In the genomic region with DNA sequence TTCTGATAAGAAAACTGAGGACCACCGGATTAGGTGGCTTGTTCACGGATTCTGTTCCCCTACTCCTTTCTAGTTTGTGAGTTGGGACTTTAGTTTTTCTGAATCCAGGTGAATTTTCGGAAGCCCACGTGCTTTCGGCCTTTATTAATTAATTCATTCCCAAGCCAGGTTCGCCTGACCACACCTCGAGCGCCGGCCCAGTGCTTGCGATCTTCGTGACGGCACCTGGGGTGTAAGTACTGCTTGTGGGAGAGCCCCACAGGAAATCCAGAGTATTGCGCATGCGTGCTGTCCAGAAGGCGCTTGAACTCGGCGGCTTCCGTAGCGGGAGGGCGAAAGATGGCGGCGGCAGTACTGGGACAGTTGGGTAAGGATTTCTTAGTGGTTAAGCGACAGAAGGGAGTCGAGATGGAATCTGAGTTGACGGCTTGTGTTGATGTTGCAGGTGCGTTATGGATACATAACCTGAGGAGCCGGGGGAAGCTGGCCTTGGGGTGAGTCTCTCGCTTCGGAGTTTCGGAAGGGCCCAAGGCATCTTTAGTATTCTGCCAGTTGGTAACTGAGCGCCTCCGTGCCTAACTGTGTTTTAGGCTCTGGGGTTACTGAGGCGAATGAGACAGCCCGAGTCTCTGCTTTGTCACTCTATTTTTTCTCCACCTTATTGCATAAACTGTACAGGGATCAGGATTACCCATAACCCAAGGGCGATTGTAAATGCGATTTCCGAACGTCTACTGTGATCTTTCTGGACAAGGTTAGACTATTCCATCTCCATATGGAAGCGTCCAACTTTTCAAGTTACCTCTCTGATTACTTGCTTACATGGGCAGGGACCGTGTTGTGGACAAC, we compare ENCODE assay signal across 8 cellular contexts. TPM values are rescaled to one million over a fixed set of nuclear protein-coding genes. Genes with fewer than 3 reads are reported as not detected.
DNase-seq lines count a peak whose midpoint lies in the region; ATAC-seq and TF ChIP-seq lines count a peak whose summit lies in the region.

TSS of gene MRPL22 (plus strand) at position 302 of the 849 bp plus-strand sequence. CDS start at position 340, 38 bp downstream.

- ATAC-seq in GM18499 (IDR thresholded peaks at IDR 0.05; ENCODE audit: insufficient read depth, unreplicated experiment): peak; percentile 31
- ATAC-seq in HG02943 (IDR thresholded peaks at IDR 0.05; ENCODE audit: low read depth, unreplicated experiment): peak; percentile 60
- ATAC-seq in right cardiac atrium: peak; percentile 73 to 74
- peak; percentile 78 to 87 (median 82) for ATAC-seq in psoas muscle

- peaks cover 0 to under 1% of the 10 kb centered on the region in 2 donors for H3K36me3 ChIP-seq in psoas muscle (ENCODE audit: insufficient read depth in 1 of 2, low read depth in 1 of 2)
- no peaks in the 10 kb centered on the region for H3K36me3 ChIP-seq in urinary bladder (ENCODE audit: insufficient read depth)

- intact Hi-C loops in T-helper 2 cell treated with Interferon-gamma antibody and Interleukin-4, amounts not matched to agents 100 ng/mL and 5 ng/mL, for 36 hours (cut with micrococcal nuclease): loop anchor here (1.0 to 10.0 kb wide), 4 partner anchors 83 to 746 kb away; partner anchors contain the start of genes CNOT8, GALNT10, LARP1 and SAP30L
- intact Hi-C loops in right cardiac atrium (cut with DNase I) (no loop called here), psoas muscle (cut with DNase I) (loop anchor here in 1 of 2 donors (10.0 kb wide), 2 partner anchors 64 to 466 kb away; partner anchors contain the start of gene HAND1)

- WGBS in right cardiac atrium: under 1% methylated on average over 40 of the region's 40 CpGs
- 1% methylated on average over 40 of the region's 40 CpGs for WGBS in psoas muscle, 3 donors
- 1% methylated on average over 40 of the region's 40 CpGs for WGBS in urinary bladder

- peak; percentile 68 to 80 for DNase-seq in NCI-H1930 (lab: John Stamatoyannopoulos, UW)
- DNase-seq in anterior cingulate cortex (lab: John Stamatoyannopoulos, UW): peak in 57 of 58 donors; percentile 55 to 94 (median 85)
- DNase-seq in right cardiac atrium: peak; percentile 92 to 96 (median 96)
- DNase-seq in psoas muscle: peak; percentile 92 to 96

- H3K27me3 ChIP-seq in right cardiac atrium (ENCODE audit: control insufficient read depth, insufficient read depth) (no peaks in the 10 kb centered on the region), psoas muscle (ENCODE audit: insufficient read depth in 3 of 3, low read length in 2 of 3) (no peaks in the 10 kb centered on the region)

- no peaks in the 10 kb centered on the region for H3K9me3 ChIP-seq in right cardiac atrium (ENCODE audit: control insufficient read depth, low read length)
- H3K9me3 ChIP-seq in psoas muscle: no peaks in the 10 kb centered on the region

- H3K4me3 ChIP-seq in right cardiac atrium (ENCODE audit: low read length) (peak within 1 kb of the TSS; percentile 95), psoas muscle (peak within 1 kb of the TSS; percentile 79), urinary bladder (ENCODE audit: low read depth, low read length) (peak within 1 kb of the TSS; percentile 79)

- TF ChIP-seq CTCF in psoas muscle (IDR thresholded peaks at IDR 0.05): peak; percentile 11

- H3K4me1 ChIP-seq in right cardiac atrium (ENCODE audit: control insufficient read depth, insufficient read depth, low read length) (peaks cover 7% of the 10 kb centered on the region), psoas muscle (peaks cover 34% of the 10 kb centered on the region), urinary bladder (ENCODE audit: insufficient read depth) (no peaks in the 10 kb centered on the region)

- H3K27ac ChIP-seq in right cardiac atrium (ENCODE audit: low read length) (peak within 1 kb of the TSS; percentile 86), psoas muscle (peak within 1 kb of the TSS; percentile 87), urinary bladder (ENCODE audit: low read depth) (no peak within 1 kb of the TSS)

RNA-seq across cellular contexts. Expression of gene MRPL22, which starts in this region (rescaled TPM):
- 57.0 and 58.8 TPM in 2 replicates for total RNA-seq in T-helper 2 cell treated with Interferon-gamma antibody and Interleukin-4, amounts not matched to agents 100 ng/mL and 5 ng/mL, for 36 hours
- total RNA-seq in right cardiac atrium: 10 to 100 TPM; 51.5 to 69.7 (median 59.1) TPM
- 87.4 TPM for polyA plus RNA-seq in right cardiac atrium
- 10 to 100 TPM; 28.4 to 53.0 (median 38.1) TPM for total RNA-seq in psoas muscle
- 10 to 100 TPM; 46.7 to 83.6 (median 56.0) TPM for polyA plus RNA-seq in psoas muscle
- total RNA-seq in urinary bladder: 17.2 TPM
- polyA plus RNA-seq in urinary bladder: 42.4 TPM

Comparison
In these comparisons a context has a peak if more than half of its experiments do, and no peak if none do; other contexts are left out.
1. ATAC-seq: peak in every context shown above with its lines; median percentile 82 in psoas muscle; 74 in right cardiac atrium; 60 in HG02943; 31 in GM18499.